ENCODE assay signal across 8 cellular contexts in the genomic region with DNA sequence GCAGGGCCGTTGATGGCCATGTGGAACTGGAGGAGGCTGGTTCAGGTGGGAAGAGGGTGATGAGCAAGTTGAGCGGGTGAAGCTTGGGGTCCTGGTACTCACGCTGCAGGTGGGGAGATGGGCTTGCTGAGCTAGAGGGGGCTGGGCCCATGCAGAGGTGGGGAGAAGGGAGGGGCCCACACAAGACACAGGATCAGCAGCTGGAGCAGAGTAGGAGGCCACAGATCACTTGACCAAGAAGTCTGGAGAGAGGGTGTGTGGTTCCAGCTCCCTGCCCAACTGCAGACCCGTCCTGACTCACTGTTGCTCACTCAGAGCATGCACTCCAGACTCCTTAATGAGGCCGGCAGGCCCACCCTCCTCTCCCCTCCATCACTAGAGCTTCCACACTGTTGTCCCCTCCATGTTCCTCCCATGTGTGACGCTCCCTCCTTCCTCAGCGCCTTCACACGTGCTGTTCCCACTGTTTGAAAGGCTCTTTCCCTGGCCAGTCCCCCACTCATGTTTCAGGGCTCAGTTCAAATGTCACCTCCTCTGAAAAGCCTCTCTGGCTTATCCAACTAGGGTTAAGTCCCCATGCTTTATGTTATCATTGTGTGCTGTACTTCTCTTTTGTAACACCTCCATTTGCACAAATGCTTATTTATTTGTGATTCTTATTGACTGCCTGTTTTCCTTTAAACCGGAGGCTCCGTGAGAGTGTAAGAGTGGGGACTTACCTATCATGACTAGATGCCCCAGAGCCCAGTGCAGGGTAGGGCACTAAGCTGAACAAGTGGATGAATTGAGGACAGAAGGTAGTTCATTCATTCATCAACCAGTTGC. TPM values are rescaled to one million over a fixed set of nuclear protein-coding genes. Genes with fewer than 3 reads are reported as not detected.
DNase-seq lines count a peak whose midpoint lies in the region; FAIRE-seq and TF ChIP-seq lines count a peak whose summit lies in the region.

No MANE protein-coding gene starts in this region.

- no peak overlapping the region; the same call in 1 of the 2 replicates for H2AK5ac ChIP-seq in H1 (ENCODE audit: low read depth, low read length)

- no peak overlapping the region for H2BK15ac ChIP-seq in H1 (ENCODE audit: low read length)

- peaks cover 6% of the 10 kb centered on the region for H3K79me1 ChIP-seq in H1 (ENCODE audit: low read depth, low read length)

- TF ChIP-seq CTCF in GM06990 (IDR thresholded peaks at IDR 0.05; ENCODE audit: insufficient read depth, low read length, poor library complexity, severe bottlenecking) (no peak), H1 (IDR thresholded peaks at IDR 0.05; ENCODE audit: control extremely low read depth in 1 of 3, insufficient read depth in 1 of 3, low read depth in 1 of 3, low read length in 3 of 3) (no peak), progenitor cell of endocrine pancreas (IDR thresholded peaks at IDR 0.05; ENCODE audit: unreplicated experiment) (no peak), sigmoid colon (IDR thresholded peaks at IDR 0.05) (no peak)

- H3K4me2 ChIP-seq in H1 (ENCODE audit: insufficient read depth in 1 of 2, low read depth in 2 of 2, low read length in 2 of 2): peak overlapping the region; percentile 89 to 99

- no peak overlapping the region for H3K18ac ChIP-seq in H1 (ENCODE audit: extremely low read depth, low read length)

- H2BK20ac ChIP-seq in H1 (ENCODE audit: low read length): no peak overlapping the region

- peak overlapping the region; percentile 73 for H3K4me3 ChIP-seq in GM06990 (replicated peaks; ENCODE audit: low read depth, low read length)
- peak overlapping the region in 3 of 4 experiments; percentile 79 to 92 (median 89); a peak in 6 of 8 replicates for H3K4me3 ChIP-seq in H1 (ENCODE audit: extremely low read depth in 1 of 4, insufficient read depth in 2 of 4, low read depth in 3 of 4, low read length in 4 of 4)
- peak overlapping the region in 2 of 4 donors; percentile 69 to 94 for H3K4me3 ChIP-seq in sigmoid colon

- peak overlapping the region; percentile 84 for H3K4me3 Mint-ChIP-seq in progenitor cell of endocrine pancreas (ENCODE audit: low read depth)

- H3K9me3 ChIP-seq in H1 (ENCODE audit: insufficient read depth in 2 of 2, low read depth in 1 of 2, low read length in 1 of 2) (no peaks in the 10 kb centered on the region), sigmoid colon (no peaks in the 10 kb centered on the region)

- FAIRE-seq in RCC 7860 (lab: Jason Lieb, UNC) (no peak), H1 (lab: Jason Lieb, UNC) (no peak)

- H3K14ac ChIP-seq in H1 (ENCODE audit: insufficient read length): no peak overlapping the region

- H3K9ac ChIP-seq in H1 (replicated peaks in 1 of 4; ENCODE audit: extremely low read depth in 1 of 4, low read depth in 3 of 4, low read length in 3 of 4): peak overlapping the region in 1 of 4 experiments; percentile 31; a peak in 1 of 7 replicates

- TF ChIP-seq POLR2A in H1 (IDR thresholded peaks at IDR 0.05; ENCODE audit: control extremely low read depth in 1 of 2, low read depth in 2 of 2, low read length in 2 of 2) (no peak), sigmoid colon (IDR thresholded peaks at IDR 0.05) (no peak)

- H3K79me2 ChIP-seq in H1 (ENCODE audit: control insufficient read depth in 1 of 2, insufficient read depth in 2 of 2, low read length in 2 of 2): peaks cover 19 to 41% of the 10 kb centered on the region in 2 experiments

- intact Hi-C loops in sigmoid colon (cut with DNase I): loop anchor here (5.0 kb wide), 2 partner anchors 67 to 318 kb away; a partner anchor contains a TSS

- no peaks in the 10 kb centered on the region for H3K9me3 Mint-ChIP-seq in progenitor cell of endocrine pancreas (ENCODE audit: low read depth)

- peaks cover 11% of the 10 kb centered on the region; the same call in 1 of the 2 replicates for H3K23me2 ChIP-seq in H1 (ENCODE audit: low read depth, low read length)

- no peak overlapping the region for H2BK120ac ChIP-seq in H1 (replicated peaks; ENCODE audit: low read depth, low read length)

- WGBS in H1 (ENCODE audit: extremely low coverage in 1 of 2, insufficient coverage in 1 of 2, insufficient read length in 1 of 2, insufficient replicate concordance in 2 of 2, low coverage in 1 of 2, low lambda C conversion rate in 2 of 2, missing lambda C conversion rate in 1 of 2), 2 experiments: 83% methylated on average over 10 of the region's 10 CpGs; no CpG with 5 or more reads in 1 of the 2 experiments
- whole genome bisulfite sequencing in sigmoid colon, 2 donors: 53 to 65% methylated on average over 10 of the region's 10 CpGs

- peaks cover 33% of the 10 kb centered on the region for H3K4me1 Mint-ChIP-seq in progenitor cell of endocrine pancreas (ENCODE audit: low read depth)

- peaks cover 2 to 9% of the 10 kb centered on the region in 2 experiments for H4K20me1 ChIP-seq in H1 (replicated peaks in 1 of 2; ENCODE audit: control insufficient read depth in 1 of 2, insufficient read depth in 2 of 2, low read length in 2 of 2)

- H2AFZ ChIP-seq in H1 (ENCODE audit: low read length): no peak overlapping the region

- no peak overlapping the region; the same call in 1 of the 2 replicates for H2BK5ac ChIP-seq in H1 (ENCODE audit: low read depth, low read length)

- TF ChIP-seq EP300 in H1 (IDR thresholded peaks at IDR 0.05; ENCODE audit: borderline replicate concordance in 1 of 2, low read depth in 2 of 2, low read length in 2 of 2): no peak
- TF ChIP-seq EP300 in sigmoid colon (IDR thresholded peaks at IDR 0.05): no peak

- H3K4me1 ChIP-seq in H1 (replicated peaks in 1 of 4; ENCODE audit: control insufficient read depth in 3 of 4, insufficient read depth in 4 of 4, low read length in 3 of 4) (peaks cover 0 to 21% (median 7%) of the 10 kb centered on the region in 4 experiments; a peak in 6 of 7 replicates), sigmoid colon (peaks cover 0 to 43% (median 39%) of the 10 kb centered on the region in 4 donors)

- H3K27ac Mint-ChIP-seq in progenitor cell of endocrine pancreas: peak overlapping the region; percentile 18

- H3K27me3 ChIP-seq in GM06990 (replicated peaks; ENCODE audit: control insufficient read depth, insufficient read depth, low read length): no peaks in the 10 kb centered on the region
- H3K27me3 ChIP-seq in H1 (replicated peaks in 1 of 4; ENCODE audit: control insufficient read depth in 3 of 4, extremely low read depth in 1 of 4, insufficient read depth in 3 of 4, low read length in 3 of 4): no peaks in the 10 kb centered on the region
- H3K27me3 ChIP-seq in sigmoid colon: no peaks in the 10 kb centered on the region

- no peak overlapping the region for H3K23ac ChIP-seq in H1 (ENCODE audit: insufficient read length)

- H3K36me3 ChIP-seq in GM06990 (ENCODE audit: control insufficient read depth, insufficient read depth, low read length) (peaks cover 10% of the 10 kb centered on the region), H1 (ENCODE audit: control insufficient read depth in 2 of 4, insufficient read depth in 4 of 4, low read length in 3 of 4) (peaks cover 4 to 13% (median 9%) of the 10 kb centered on the region in 4 experiments), sigmoid colon (peaks cover 0 to 21% (median 12%) of the 10 kb centered on the region in 4 donors)

- H4K5ac ChIP-seq in H1 (ENCODE audit: insufficient read length, low read depth, low read length): no peak overlapping the region

- DNase-seq in GM06990 (ENCODE audit: extremely low read depth, insufficient read length): no peak
- peak; percentile 29 for DNase-seq in RCC 7860 (ENCODE audit: low spot score)
- no peak for DNase-seq in H1 (ENCODE audit: low read depth in 1 of 2, low spot score in 2 of 2)
- DNase-seq in progenitor cell of endocrine pancreas (ENCODE audit: low spot score, unreplicated experiment): no peak
- no peak for DNase-seq in NCI-H1417 treated with DMSO at 0.1 percent for 48 hours (lab: John Stamatoyannopoulos, UW)
- DNase-seq in sigmoid colon: no peak
- no peak for DNase-seq in SW 1271 (lab: John Stamatoyannopoulos, UW)
- no peak for DNase-seq in T1000 (lab: John Stamatoyannopoulos, UW)

- no peak overlapping the region for H3K4ac ChIP-seq in H1 (replicated peaks; ENCODE audit: insufficient read length, low read depth, low read length)

- H3K27ac ChIP-seq in H1 (ENCODE audit: low read depth, low read length) (no peak overlapping the region), sigmoid colon (no peak overlapping the region)

- no peak overlapping the region for H4K8ac ChIP-seq in H1 (ENCODE audit: extremely low read depth, insufficient read depth, low read length)

- H3K27me3 Mint-ChIP-seq in progenitor cell of endocrine pancreas: no peaks in the 10 kb centered on the region

- H2BK12ac ChIP-seq in H1 (ENCODE audit: low read depth, low read length): no peak overlapping the region

- H3K36me3 Mint-ChIP-seq in progenitor cell of endocrine pancreas (ENCODE audit: insufficient read depth): peaks cover 3% of the 10 kb centered on the region

- no peak overlapping the region for H3K56ac ChIP-seq in H1 (replicated peaks; ENCODE audit: insufficient read length, low read depth, low read length)

- CTCF ChIA-PET in H1 (lab: Charles Lee; ENCODE audit: partially characterized antibody): interaction anchor here (0.5 to 9.1 kb wide), 9 partner anchors 10 to 621 kb away, joined by 3 to 78 read pairs (median 4); no protein-coding TSS in a partner anchor

- no peak overlapping the region for H4K91ac ChIP-seq in H1 (replicated peaks; ENCODE audit: insufficient read length, low read length)

- TF ChIP-seq RAD21 in H1 (IDR thresholded peaks at IDR 0.05 in 1 of 2, conservative IDR thresholded peaks at IDR 0.05 in 1 of 2; ENCODE audit: low read depth in 2 of 2, low read length in 2 of 2): no peak

- POLR2A ChIA-PET in H1 (lab: Charles Lee; ENCODE audit: partially characterized antibody): interaction anchor here (0.9 to 7.3 kb wide), 5 partner anchors 9 to 62 kb away, joined by 3 to 54 read pairs (median 3); a partner anchor contains a TSS

RNA-seq across cellular contexts. Expression of a gene that starts 2.3 kb away (rescaled TPM):
- total RNA-seq in H1 (2021; fragmentation: NEBNext Ultra II Directional; extraction: Animal tissue kit (Norgen Biotek cat#: 25700)): 76.4 and 77.1 TPM in 2 replicates
- 37.7 and 55.6 TPM in 2 replicates for polyA plus RNA-seq in H1 (2011; rRNA removed)
- polyA plus RNA-seq in H1 (2011; cell fraction: cytosol; rRNA removed): 40.1 TPM
- polyA plus RNA-seq in H1 (2011; cell fraction: nucleus; rRNA removed): 113 TPM
- 53.8 to 65.2 TPM (median 57.5 TPM) in 4 replicates for polyA plus RNA-seq in H1 (2012, experiment 1 of 2)
- 68.7 TPM for polyA plus RNA-seq in H1 (2012, experiment 2 of 2)
- 53.1 TPM for polyA plus RNA-seq in H1 (2013, experiment 1 of 2)
- 54.7 TPM for polyA plus RNA-seq in H1 (2013, experiment 2 of 2)
- 16.5 and 24.7 TPM in 2 replicates for polyA minus RNA-seq in H1 (2011; rRNA and poly(A)+ RNA removed)
- polyA minus RNA-seq in H1 (2011; cell fraction: cytosol; rRNA and poly(A)+ RNA removed): 25.7 TPM
- polyA minus RNA-seq in H1 (2011; cell fraction: nucleus; rRNA and poly(A)+ RNA removed): 23.8 TPM
- 22.7 and 22.8 TPM in 2 replicates for total RNA-seq in progenitor cell of endocrine pancreas
- 10 to 100 TPM in 2 of 4 donors, 1 to 10 TPM in 2; 8.6 to 12.0 (median 10.8) TPM for total RNA-seq in sigmoid colon
- 10 to 100 TPM in 1 of 3 donors, 1 to 10 TPM in 2; 4.8 to 24.0 (median 9.0) TPM for polyA plus RNA-seq in sigmoid colon

RNA-seq across cellular contexts. Expression of a gene that starts 11.5 kb away (rescaled TPM):
- total RNA-seq in H1 (2021; fragmentation: NEBNext Ultra II Directional; extraction: Animal tissue kit (Norgen Biotek cat#: 25700)): 0.11 TPM in 1 of 2 replicates, not detected in the other
- 0.20 and 0.25 TPM in 2 replicates for polyA plus RNA-seq in H1 (2011; rRNA removed)
- 0.08 TPM for polyA plus RNA-seq in H1 (2011; cell fraction: cytosol; rRNA removed)
- 0.51 TPM for polyA plus RNA-seq in H1 (2011; cell fraction: nucleus; rRNA removed)
- 0.09 to 0.24 TPM (median 0.21 TPM) in 3 of 4 replicates, not detected in the other for polyA plus RNA-seq in H1 (2012, experiment 1 of 2)
- polyA plus RNA-seq in H1 (2012, experiment 2 of 2): 0.05 TPM
- polyA plus RNA-seq in H1 (2013, experiment 1 of 2): 0.06 TPM
- 0.11 TPM for polyA plus RNA-seq in H1 (2013, experiment 2 of 2)
- polyA minus RNA-seq in H1 (2011; rRNA and poly(A)+ RNA removed): 0.10 TPM in 1 of 2 replicates, not detected in the other
- not detected for polyA minus RNA-seq in H1 (2011; cell fraction: cytosol; rRNA and poly(A)+ RNA removed)
- not detected for polyA minus RNA-seq in H1 (2011; cell fraction: nucleus; rRNA and poly(A)+ RNA removed)
- total RNA-seq in progenitor cell of endocrine pancreas: 2.0 and 2.2 TPM in 2 replicates
- under 1 TPM in 3 of 4 donors, not detected in 1; 0.27 to 0.83 (median 0.71) TPM for total RNA-seq in sigmoid colon
- polyA plus RNA-seq in sigmoid colon: 1 to 10 TPM in 2 of 3 donors, under 1 TPM in 1; 0.60 to 2.2 (median 1.4) TPM

RNA-seq across cellular contexts. Expression of a gene that starts 23.1 kb away (rescaled TPM):
- not detected in 2 replicates for total RNA-seq in H1 (2021; fragmentation: NEBNext Ultra II Directional; extraction: Animal tissue kit (Norgen Biotek cat#: 25700))
- 0.16 TPM in 1 of 2 replicates, not detected in the other for polyA plus RNA-seq in H1 (2011; rRNA removed)
- not detected for polyA plus RNA-seq in H1 (2011; cell fraction: cytosol; rRNA removed)
- polyA plus RNA-seq in H1 (2011; cell fraction: nucleus; rRNA removed): not detected
- polyA plus RNA-seq in H1 (2012, experiment 1 of 2): not detected in 4 replicates
- not detected for polyA plus RNA-seq in H1 (2012, experiment 2 of 2)
- not detected for polyA plus RNA-seq in H1 (2013, experiment 1 of 2)
- polyA plus RNA-seq in H1 (2013, experiment 2 of 2): not detected
- not detected in 2 replicates for polyA minus RNA-seq in H1 (2011; rRNA and poly(A)+ RNA removed)
- not detected for polyA minus RNA-seq in H1 (2011; cell fraction: cytosol; rRNA and poly(A)+ RNA removed)
- polyA minus RNA-seq in H1 (2011; cell fraction: nucleus; rRNA and poly(A)+ RNA removed): not detected
- not detected in 2 replicates for total RNA-seq in progenitor cell of endocrine pancreas
- not detected for total RNA-seq in sigmoid colon
- polyA plus RNA-seq in sigmoid colon: under 1 TPM in 1 of 3 donors, not detected in 2; 0.15 TPM

RNA-seq across cellular contexts. Expression of a gene that starts 59.1 kb away (rescaled TPM):
- not detected in 2 replicates for total RNA-seq in H1 (2021; fragmentation: NEBNext Ultra II Directional; extraction: Animal tissue kit (Norgen Biotek cat#: 25700))
- polyA plus RNA-seq in H1 (2011; rRNA removed) (not detected in 2 replicates), sigmoid colon (not detected)
- polyA plus RNA-seq in H1 (2011; cell fraction: cytosol; rRNA removed): not detected
- not detected for polyA plus RNA-seq in H1 (2011; cell fraction: nucleus; rRNA removed)
- polyA plus RNA-seq in H1 (2012, experiment 1 of 2): not detected in 4 replicates
- not detected for polyA plus RNA-seq in H1 (2012, experiment 2 of 2)
- not detected for polyA plus RNA-seq in H1 (2013, experiment 1 of 2)
- polyA plus RNA-seq in H1 (2013, experiment 2 of 2): not detected
- polyA minus RNA-seq in H1 (2011; rRNA and poly(A)+ RNA removed): not detected in 2 replicates
- polyA minus RNA-seq in H1 (2011; cell fraction: cytosol; rRNA and poly(A)+ RNA removed): not detected
- not detected for polyA minus RNA-seq in H1 (2011; cell fraction: nucleus; rRNA and poly(A)+ RNA removed)
- total RNA-seq in progenitor cell of endocrine pancreas (not detected in 2 replicates), sigmoid colon (not detected)
